22 cellular contexts compared by ENCODE assay signal in genomic region chr3:151318313-151318712, GRCh38. TPM values are rescaled to one million over a fixed set of nuclear protein-coding genes. Genes with fewer than 3 reads are reported as not detected.
DNase-seq lines count a peak whose midpoint lies in the region; TF ChIP-seq lines count a peak whose summit lies in the region.
"Had no signal": no experiment of that assay in that cellular context is flagged by ENCODE, and none has a peak within 500 bp of the region (broad histone marks: within the 10 kb centered on the region; RNA-seq: fewer than 3 reads in every experiment).

No MANE protein-coding gene starts in this region.

- H3K4me3 ChIP-seq in GM23248 (0 out of 2 replicates have a peak overlapping the region, but pooled peaks have one; percentile 6), esophagus squamous epithelium (no peak overlapping the region), skin epidermis (no peak overlapping the region)
- H3K4me3 ChIP-seq: gastroesophageal sphincter, lower lobe of right lung, Peyer's patch, right lobe of liver, testis had no signal

- H4K20me1 ChIP-seq in GM23248 (ENCODE audit: insufficient read depth) = no peaks in the 10 kb centered on the region

- H3K4me1 ChIP-seq in GM23248 (ENCODE audit: insufficient read depth) = peaks cover 44% of the 10 kb centered on the region
- H3K4me1 ChIP-seq in esophagus squamous epithelium = peaks cover 24 to 67% (median 24%) of the 10 kb centered on the region in 3 donors
- H3K4me1 ChIP-seq: gastroesophageal sphincter, Peyer's patch, right lobe of liver, testis had no signal

- no peaks in the 10 kb centered on the region for H3K27me3 ChIP-seq in GM23248 (replicated peaks; ENCODE audit: insufficient read depth)
- no peaks in the 10 kb centered on the region for H3K27me3 ChIP-seq in esophagus squamous epithelium
- H3K27me3 ChIP-seq: gastroesophageal sphincter, Peyer's patch, right lobe of liver, testis had no signal

- H3K9me3 ChIP-seq in GM23248 (ENCODE audit: low read depth) (no peaks in the 10 kb centered on the region), esophagus squamous epithelium (no peaks in the 10 kb centered on the region)
- H3K9me3 ChIP-seq: gastroesophageal sphincter, lower lobe of right lung, Peyer's patch, right lobe of liver, testis had no signal

- TF ChIP-seq POLR2A in esophagus squamous epithelium (IDR thresholded peaks at IDR 0.05) = no peak

- H3K79me2 ChIP-seq in GM23248 (ENCODE audit: insufficient read depth) = no peaks in the 10 kb centered on the region

- H3K9ac ChIP-seq in GM23248 = no peak overlapping the region

- intact Hi-C loops in esophagus squamous epithelium (cut with DNase I) = no loop called here

- no peaks in the 10 kb centered on the region for H3K9me2 ChIP-seq in GM23248 (ENCODE audit: insufficient read depth)

- H2AFZ ChIP-seq in GM23248 = no peak overlapping the region

- peaks cover 46% of the 10 kb centered on the region for H3F3A ChIP-seq in GM23248 (ENCODE audit: insufficient read depth)

- H3K36me3 ChIP-seq in GM23248 (ENCODE audit: low read depth) (no peaks in the 10 kb centered on the region), esophagus squamous epithelium (no peaks in the 10 kb centered on the region)
- H3K36me3 ChIP-seq: gastroesophageal sphincter, lower lobe of right lung, Peyer's patch, right lobe of liver had no signal

- H3K27ac ChIP-seq in GM23248 (no peak overlapping the region), esophagus squamous epithelium (peak overlapping the region in 3 of 4 donors; percentile 82 to 92 (median 92)), skin epidermis (peak overlapping the region in 15 of 21 experiments; percentile 14 to 89 (median 56))
- H3K27ac ChIP-seq: gastroesophageal sphincter, lower lobe of right lung, Peyer's patch, right lobe of liver, testis had no signal

- in situ Hi-C loops in GM23248 (cut with MboI) = no loop called here

- H3K4me2 ChIP-seq in GM23248 (ENCODE audit: unreplicated experiment) = peak overlapping the region; percentile 26

- TF ChIP-seq CTCF in esophagus squamous epithelium (IDR thresholded peaks at IDR 0.05) = no peak

- peak; percentile 24 for DNase-seq in GM23248
- DNase-seq in NCI-H226 = peak; percentile 21
- no peak for DNase-seq in esophagus squamous epithelium (lab: John Stamatoyannopoulos, UW)
- DNase-seq in UCSD-AML1 (lab: John Stamatoyannopoulos, UW; ENCODE audit: unreplicated experiment) = no peak
- no peak for DNase-seq in ecto neural progenitor cell (ENCODE audit: low spot score)
- no peak for DNase-seq in stimulated activated CD4-positive, alpha-beta T cell treated with anti-CD3 and anti-CD28 coated beads, Interleukin-12 subunit alpha, Interleukin-12 subunit beta, amount 100 ng/mL, for 4 hours
- DNase-seq: activated CD4-positive, alpha-beta T cell treated with anti-CD3 and anti-CD28 coated beads, Interleukin-2, amount 50 U/mL, for 48 hours; GOT3; KBM-7; lower lobe of right lung; NCI-H1092 treated with DMSO at 0.1 percent for 48 hours; NCI-H774; Peyer's patch; right lobe of liver; stimulated activated CD4-positive, alpha-beta T cell treated with anti-CD3 and anti-CD28 coated beads, Interleukin-2, amount 100 ng/mL, for 48 hours; SW 1271; testis had no signal

RNA-seq across cellular contexts. Expression of gene GPR87, which starts 1.7 kb away (rescaled TPM):
- total RNA-seq in GM23248 (2014; rRNA removed; shearing (Covaris generic)) = 0.22 TPM in 1 of 2 replicates, not detected in the other
- not detected in 2 replicates for polyA plus RNA-seq in GM23248 (2016; fragmentation: Nextera tagmentation; extraction: Ambion mirVana)
- total RNA-seq in esophagus squamous epithelium = 10 to 100 TPM; 37.8 to 55.1 (median 46.0) TPM
- total RNA-seq: myocyte, osteocyte, Peyer's patch, right lobe of liver, testis had no signal
- polyA plus RNA-seq: BJ had no signal

RNA-seq across cellular contexts. Expression of gene P2RY13, which starts 11.0 kb away (rescaled TPM):
- total RNA-seq in GM23248 (2014; rRNA removed; shearing (Covaris generic)) = not detected in 2 replicates
- polyA plus RNA-seq in GM23248 (2016; fragmentation: Nextera tagmentation; extraction: Ambion mirVana) = not detected in 2 replicates
- 1 to 10 TPM in 2 of 4 donors, under 1 TPM in 1, not detected in 1; 0.18 to 3.1 (median 1.2) TPM for total RNA-seq in esophagus squamous epithelium
- total RNA-seq: myocyte, osteocyte had no signal
- polyA plus RNA-seq: BJ had no signal

RNA-seq across cellular contexts. Expression of gene P2RY14, which starts 40.0 kb away (rescaled TPM):
- total RNA-seq in GM23248 (2014; rRNA removed; shearing (Covaris generic)) = not detected in 2 replicates
- polyA plus RNA-seq in GM23248 (2016; fragmentation: Nextera tagmentation; extraction: Ambion mirVana) = not detected in 2 replicates
- 10 to 100 TPM in 1 of 4 donors, 1 to 10 TPM in 2, under 1 TPM in 1; 0.19 to 15.4 (median 3.2) TPM for total RNA-seq in esophagus squamous epithelium
- total RNA-seq: myocyte, osteocyte had no signal
- polyA plus RNA-seq: BJ had no signal

Comparison
In these comparisons a context has a peak if more than half of its experiments do, and no peak if none do; other contexts are left out.
1. DNase-seq: peak in GM23248 (single experiment) and NCI-H226 (single experiment); none in esophagus squamous epithelium (single experiment), UCSD-AML1 (single experiment), ecto neural progenitor cell (single experiment) and stimulated activated CD4-positive, alpha-beta T cell treated with anti-CD3 and anti-CD28 coated beads, Interleukin-12 subunit alpha, Interleukin-12 subunit beta, amount 100 ng/mL, for 4 hours (single experiment).
2. RNA of gene GPR87, which starts 1.7 kb away (total RNA-seq): 37.8 to 55.1 TPM in esophagus squamous epithelium; 0.22 TPM in GM23248; every median in the first group is over 10 times any median in the second.